1 cellular context compared by ENCODE assay signal in genomic region chr1:207805841-207806421, GRCh38.
TF ChIP-seq lines count a peak whose summit lies in the region.

No MANE protein-coding gene starts in this region.

TF ChIP-seq in K562, 482 proteins besides CTCF, POLR2A, EP300 and RAD21 (continued from another document and continues in another):
- no peak for TF ChIP-seq TCF15 (CRISPR knock-in tag; IDR thresholded peaks at IDR 0.05)
- TF ChIP-seq SMC3 (conservative IDR thresholded peaks at IDR 0.05; ENCODE audit: insufficient read depth, low read depth, low read length): no peak
- TF ChIP-seq HMGN3 (IDR thresholded peaks at IDR 0.05; ENCODE audit: borderline replicate concordance, extremely low read depth, insufficient read length, low read depth, low read length): no peak
- no peak for TF ChIP-seq SMAD2 (IDR thresholded peaks at IDR 0.05; ENCODE audit: low read depth, low read length)
- TF ChIP-seq ELK1 (CRISPR knock-in tag; IDR thresholded peaks at IDR 0.05): no peak
- no peak for TF ChIP-seq SREBF1 (IDR thresholded peaks at IDR 0.05; ENCODE audit: borderline replicate concordance, low read depth, low read length)
- no peak for TF ChIP-seq ADNP (tag; IDR thresholded peaks at IDR 0.05)
- TF ChIP-seq MAFK (IDR thresholded peaks at IDR 0.05; ENCODE audit: low read length): peak; percentile 80
- no peak for TF ChIP-seq POU5F1 (IDR thresholded peaks at IDR 0.05; ENCODE audit: borderline replicate concordance, low read depth, low read length, partially characterized antibody)
- no peak for TF ChIP-seq FOXK2 (conservative IDR thresholded peaks at IDR 0.05 in 1 of 2, IDR thresholded peaks at IDR 0.05 in 1 of 2; ENCODE audit: low read depth in 2 of 2)
- no peak for TF ChIP-seq HDAC6 (IDR thresholded peaks at IDR 0.05; ENCODE audit: low read depth, low read length)
- TF ChIP-seq SAP30 (IDR thresholded peaks at IDR 0.05; ENCODE audit: borderline replicate concordance, insufficient read depth, low read depth, low read length, poor library complexity, severe bottlenecking): no peak
- TF ChIP-seq ZNF695 (CRISPR knock-in tag; IDR thresholded peaks at IDR 0.05): no peak
- no peak for TF ChIP-seq DDX20 (tag; IDR thresholded peaks at IDR 0.05; ENCODE audit: low read depth)
- no peak for TF ChIP-seq DACH1 (IDR thresholded peaks at IDR 0.05; ENCODE audit: partially characterized antibody)
- no peak for TF ChIP-seq PRPF4 (IDR thresholded peaks at IDR 0.05; ENCODE audit: insufficient read depth, low read depth, low read length, poor library complexity, severe bottlenecking)
- TF ChIP-seq ZHX1 (conservative IDR thresholded peaks at IDR 0.05; ENCODE audit: low read length): no peak
- no peak for TF ChIP-seq ZNF124 (CRISPR knock-in tag; IDR thresholded peaks at IDR 0.05)
- TF ChIP-seq MTA1 (IDR thresholded peaks at IDR 0.05; ENCODE audit: borderline replicate concordance): no peak
- peak; percentile 64; the same call in 1 of the 2 replicates for TF ChIP-seq GATAD2A (IDR thresholded peaks at IDR 0.05)
- no peak for TF ChIP-seq HEY1 (CRISPR knock-in tag; IDR thresholded peaks at IDR 0.05; ENCODE audit: borderline replicate concordance)
- peak; percentile 61; the same call in 1 of the 2 replicates for TF ChIP-seq MTA3 (IDR thresholded peaks at IDR 0.05; ENCODE audit: borderline replicate concordance)
- TF ChIP-seq ETV6 (IDR thresholded peaks at IDR 0.05; ENCODE audit: borderline replicate concordance in 1 of 2, low read depth in 2 of 2, low read length in 1 of 2): no peak
- no peak for TF ChIP-seq ETV6 (CRISPR knock-in tag; IDR thresholded peaks at IDR 0.05; ENCODE audit: borderline replicate concordance)
- no peak for TF ChIP-seq SIRT6 (IDR thresholded peaks at IDR 0.05; ENCODE audit: low read depth, low read length)
- TF ChIP-seq GTF3C2 (IDR thresholded peaks at IDR 0.05; ENCODE audit: borderline replicate concordance, extremely low read depth, insufficient read length): no peak
- no peak for TF ChIP-seq KDM4B (IDR thresholded peaks at IDR 0.05; ENCODE audit: borderline replicate concordance in 2 of 2, low read depth in 1 of 2)
- no peak for TF ChIP-seq PREB (CRISPR knock-in tag; IDR thresholded peaks at IDR 0.05)
- TF ChIP-seq DIDO1 (tag; IDR thresholded peaks at IDR 0.05; ENCODE audit: low read depth): no peak
- no peak for TF ChIP-seq SIN3A (IDR thresholded peaks at IDR 0.05; ENCODE audit: borderline replicate concordance in 2 of 2, control insufficient read depth in 1 of 2, low read depth in 2 of 2, low read length in 2 of 2)
- TF ChIP-seq CHD4 (IDR thresholded peaks at IDR 0.05; ENCODE audit: insufficient read depth, insufficient replicate concordance, low read depth, low read length, poor library complexity, severe bottlenecking): no peak
- TF ChIP-seq ZNF699 (CRISPR knock-in tag; IDR thresholded peaks at IDR 0.05; ENCODE audit: insufficient replicate concordance): no peak
- no peak for TF ChIP-seq BRD4 (IDR thresholded peaks at IDR 0.05)
- peak; percentile 81 for TF ChIP-seq CBFA2T3 (IDR thresholded peaks at IDR 0.05)
- TF ChIP-seq RHOXF2B (CRISPR knock-in tag; conservative IDR thresholded peaks at IDR 0.05): no peak
- peak; percentile 77 for TF ChIP-seq GABPA (tag; conservative IDR thresholded peaks at IDR 0.05; ENCODE audit: low read depth)
- TF ChIP-seq HNRNPH1 (optimal IDR thresholded peaks at IDR 0.05; ENCODE audit: low read depth, low read length): no peak
- TF ChIP-seq NRF1 (conservative IDR thresholded peaks at IDR 0.05 in 1 of 2, IDR thresholded peaks at IDR 0.05 in 1 of 2): peak in 1 of 2 experiments; percentile 20; a peak in 1 of 4 replicates
- no peak for TF ChIP-seq SREBF2 (CRISPR knock-in tag; IDR thresholded peaks at IDR 0.05)
- TF ChIP-seq NFATC3 (IDR thresholded peaks at IDR 0.05): no peak
- TF ChIP-seq RNF219 (CRISPR knock-in tag; IDR thresholded peaks at IDR 0.05): no peak
- TF ChIP-seq ZKSCAN1 (IDR thresholded peaks at IDR 0.05; ENCODE audit: low read depth, low read length): peak; percentile 63; the same call in 1 of the 2 replicates
- no peak for TF ChIP-seq XRCC3 (IDR thresholded peaks at IDR 0.05)
- no peak for TF ChIP-seq SLC30A9 (CRISPR knock-in tag; IDR thresholded peaks at IDR 0.05)
- TF ChIP-seq ETV1 (tag; conservative IDR thresholded peaks at IDR 0.05; ENCODE audit: low read depth): peak; percentile 92
- no peak for TF ChIP-seq ZNF274 (IDR thresholded peaks at IDR 0.05; ENCODE audit: borderline replicate concordance, low read depth, low read length)
- no peak for TF ChIP-seq SRSF3 (IDR thresholded peaks at IDR 0.05; ENCODE audit: insufficient read depth, low read length)
- no peak; a peak in 1 of 3 replicates for TF ChIP-seq CBX3 (IDR thresholded peaks at IDR 0.05; ENCODE audit: borderline replicate concordance in 1 of 2, low read length in 2 of 2)
- TF ChIP-seq ZNF586 (CRISPR knock-in tag; conservative IDR thresholded peaks at IDR 0.05): no peak
- peak; percentile 44 for TF ChIP-seq CXXC5 (CRISPR knock-in tag; IDR thresholded peaks at IDR 0.05)
- TF ChIP-seq TCF7 (IDR thresholded peaks at IDR 0.05; ENCODE audit: borderline replicate concordance): no peak
- TF ChIP-seq ZFP91 (CRISPR knock-in tag; IDR thresholded peaks at IDR 0.05): no peak
- TF ChIP-seq NCOR1 (IDR thresholded peaks at IDR 0.05): peak; percentile 28
- TF ChIP-seq IRF2 (CRISPR knock-in tag; IDR thresholded peaks at IDR 0.05): no peak
- TF ChIP-seq SMARCA4 (IDR thresholded peaks at IDR 0.05): peak; percentile 87
- no peak for TF ChIP-seq TGIF2 (CRISPR knock-in tag; IDR thresholded peaks at IDR 0.05)
- TF ChIP-seq GTF2A2 (tag; IDR thresholded peaks at IDR 0.05): no peak
- no peak for TF ChIP-seq TBP (optimal IDR thresholded peaks at IDR 0.05; ENCODE audit: low read depth, low read length)
- TF ChIP-seq ZNF57 (CRISPR knock-in tag; IDR thresholded peaks at IDR 0.05): no peak
- no peak for TF ChIP-seq TFE3 (CRISPR knock-in tag; IDR thresholded peaks at IDR 0.05)
- no peak for TF ChIP-seq ZNF277 (CRISPR knock-in tag; IDR thresholded peaks at IDR 0.05; ENCODE audit: borderline replicate concordance)
- no peak for TF ChIP-seq ZNF224 (CRISPR knock-in tag; IDR thresholded peaks at IDR 0.05)
